Comparison of ENCODE assay signal across 9 cellular contexts in genomic region chr17:35376245-35376644, GRCh38. TPM values are rescaled to one million over a fixed set of nuclear protein-coding genes. Genes with fewer than 3 reads are reported as not detected.
DNase-seq lines count a peak whose midpoint lies in the region; ATAC-seq and TF ChIP-seq lines count a peak whose summit lies in the region.
"Had no signal": no experiment of that assay in that cellular context is flagged by ENCODE, and none has a peak within 500 bp of the region (broad histone marks: within the 10 kb centered on the region; RNA-seq: fewer than 3 reads in every experiment).

No MANE protein-coding gene starts in this region.

- ATAC-seq in heart right ventricle (no peak), upper lobe of left lung (ENCODE audit: low FRiP score in 2 of 2) (peak in 1 of 2 donors; percentile 16), HG02610 (IDR thresholded peaks at IDR 0.05; ENCODE audit: unreplicated experiment) (no peak)

- no peak for TF ChIP-seq POLR2A in upper lobe of left lung (IDR thresholded peaks at IDR 0.05)

- no peak for TF ChIP-seq EP300 in upper lobe of left lung (IDR thresholded peaks at IDR 0.05)

- H3K4me3 ChIP-seq in heart right ventricle (peak overlapping the region in 4 of 10 donors; percentile 2 to 63 (median 26)), upper lobe of left lung (no peak overlapping the region)

- intact Hi-C loops in heart right ventricle (cut with DNase I), result loop anchor here in 5 of 10 donors (5.0 to 10.0 kb wide), 5 partner anchors 56 to 159 kb away; partner anchors contain the start of genes SLFN12 (in 3 of the 5) and SLFN12L (in 2 of the 5)
- intact Hi-C loops in cardiac septum (cut with DNase I), result loop anchor here (10.0 kb wide), 3 partner anchors 159 to 1121 kb away; partner anchors contain the start of genes CCL2, SLFN12L and TAF15

- 11 to 18% methylated on average over 1 of the region's 1 CpG for WGBS in heart right ventricle, 2 donors
- WGBS in upper lobe of left lung, 2 donors, result 30 to 46% methylated on average over 1 of the region's 1 CpG

- H3K27me3 ChIP-seq in heart right ventricle (peaks cover 0 to 17% (median 0%) of the 10 kb centered on the region in 7 donors), upper lobe of left lung (peaks cover 0 to 3% (median 0%) of the 10 kb centered on the region in 4 donors)

- peaks cover 0 to 12% (median 0%) of the 10 kb centered on the region in 11 donors for H3K9me3 ChIP-seq in heart right ventricle
- no peaks in the 10 kb centered on the region for H3K9me3 ChIP-seq in upper lobe of left lung

- peaks cover 0 to 52% (median 15%) of the 10 kb centered on the region in 9 donors for H3K4me1 ChIP-seq in heart right ventricle
- H3K4me1 ChIP-seq in upper lobe of left lung, result peaks cover 20 to 44% (median 32%) of the 10 kb centered on the region in 4 donors

- DNase-seq in heart right ventricle (no peak), cardiac septum (ENCODE audit: low spot score) (no peak), RPMI7951 (ENCODE audit: low read depth) (peak; percentile 10), glomerular visceral epithelial cell (ENCODE audit: extremely low spot score) (peak; percentile 9), upper lobe of left lung (no peak), OCI-M2 (lab: John Stamatoyannopoulos, UW; ENCODE audit: unreplicated experiment) (no peak), GM13977 (ENCODE audit: low spot score) (no peak)
- DNase-seq: NCI-H82 had no signal

- no peak for TF ChIP-seq CTCF in heart right ventricle (IDR thresholded peaks at IDR 0.05)
- no peak for TF ChIP-seq CTCF in upper lobe of left lung (IDR thresholded peaks at IDR 0.05)
- TF ChIP-seq CTCF in GM13977 (IDR thresholded peaks at IDR 0.05; ENCODE audit: extremely low read depth, insufficient read depth, missing control alignments), result no peak

- H3K27ac ChIP-seq in heart right ventricle, result peak overlapping the region in 9 of 10 donors; percentile 28 to 99 (median 75)
- H3K27ac ChIP-seq in upper lobe of left lung, result peak overlapping the region; percentile 53 to 98 (median 83)

- in situ Hi-C loops in GM13977 (cut with MboI; ENCODE audit: low pct_unique_long_range_greater_than_20kb, low sequenced_read_pairs, unreplicated experiment), result no loop called here

- no peaks in the 10 kb centered on the region for H3K36me3 ChIP-seq in heart right ventricle
- no peaks in the 10 kb centered on the region for H3K36me3 ChIP-seq in upper lobe of left lung

RNA-seq across cellular contexts. Expression of gene SLFN11, which starts 2.8 kb away (rescaled TPM):
- total RNA-seq in heart right ventricle, result 10 to 100 TPM; 11.5 to 25.7 (median 18.5) TPM
- polyA plus RNA-seq in heart right ventricle, result 10 to 100 TPM in 1 of 2 donors, 1 to 10 TPM in 1; 4.3 to 16.4 TPM
- total RNA-seq in cardiac septum, result 23.0 TPM
- total RNA-seq in RPMI7951 (2014; rRNA removed; shearing (Covaris generic)), result 32.7 and 41.2 TPM in 2 replicates
- 100 to 1,000 TPM in 2 of 6 donors, 10 to 100 TPM in 4; 33.6 to 101 (median 57.0) TPM for total RNA-seq in upper lobe of left lung

RNA-seq across cellular contexts. Expression of gene SLFN12, which starts 56.1 kb away (rescaled TPM):
- 1 to 10 TPM; 2.0 to 7.8 (median 4.0) TPM for total RNA-seq in heart right ventricle
- 1 to 10 TPM in 1 of 2 donors, under 1 TPM in 1; 0.96 to 3.7 TPM for polyA plus RNA-seq in heart right ventricle
- total RNA-seq in cardiac septum, result 4.3 TPM
- 11.0 and 13.9 TPM in 2 replicates for total RNA-seq in RPMI7951 (2014; rRNA removed; shearing (Covaris generic))
- total RNA-seq in upper lobe of left lung, result 10 to 100 TPM in 5 of 6 donors, 1 to 10 TPM in 1; 7.0 to 26.2 (median 12.3) TPM

Comparison
In these comparisons a context has a peak if more than half of its experiments do, and no peak if none do; other contexts are left out.
1. DNase-seq: peak in RPMI7951 (single experiment) and glomerular visceral epithelial cell (single experiment); none in heart right ventricle (0 of 2), cardiac septum (single experiment), upper lobe of left lung (0 of 2), OCI-M2 (single experiment) and GM13977 (single experiment).